1 cellular context compared by ENCODE assay signal in the genomic region with DNA sequence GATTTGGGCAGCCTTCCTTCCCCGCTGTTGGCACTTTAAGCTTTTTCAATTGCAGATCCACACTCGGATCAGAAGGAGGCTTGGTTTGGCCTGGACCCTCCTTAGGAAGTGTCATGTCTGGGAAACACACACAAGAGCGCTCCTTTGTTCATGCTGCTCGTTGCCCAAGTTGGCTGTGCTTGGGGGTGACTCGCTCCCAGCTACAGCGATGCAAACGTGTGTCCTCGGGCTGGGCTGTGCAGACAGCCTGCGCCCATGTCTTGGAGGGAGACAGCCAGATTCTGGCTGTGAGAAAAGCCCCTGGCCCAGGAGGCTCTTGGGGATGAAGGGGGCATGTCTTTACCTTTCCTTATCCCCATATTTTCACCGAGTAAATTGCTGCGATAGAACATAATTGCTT.
TF ChIP-seq lines count a peak whose summit lies in the region.

No MANE protein-coding gene starts in this region.

TF ChIP-seq in H1, 55 proteins besides CTCF, POLR2A, EP300 and RAD21 (continued from another document):
- TF ChIP-seq, protein P1, sequence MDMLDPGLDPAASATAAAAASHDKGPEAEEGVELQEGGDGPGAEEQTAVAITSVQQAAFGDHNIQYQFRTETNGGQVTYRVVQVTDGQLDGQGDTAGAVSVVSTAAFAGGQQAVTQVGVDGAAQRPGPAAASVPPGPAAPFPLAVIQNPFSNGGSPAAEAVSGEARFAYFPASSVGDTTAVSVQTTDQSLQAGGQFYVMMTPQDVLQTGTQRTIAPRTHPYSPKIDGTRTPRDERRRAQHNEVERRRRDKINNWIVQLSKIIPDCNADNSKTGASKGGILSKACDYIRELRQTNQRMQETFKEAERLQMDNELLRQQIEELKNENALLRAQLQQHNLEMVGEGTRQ (IDR thresholded peaks at IDR 0.05; ENCODE audit: low read length), result no peak
- no peak for TF ChIP-seq ZNF274 (IDR thresholded peaks at IDR 0.05; ENCODE audit: borderline replicate concordance, extremely low read depth, low read length)
- no peak for TF ChIP-seq KDM1A (IDR thresholded peaks at IDR 0.05; ENCODE audit: borderline replicate concordance, low read length)
- TF ChIP-seq CEBPB (IDR thresholded peaks at IDR 0.05; ENCODE audit: low read depth, low read length), result no peak
- TF ChIP-seq CREB1 (IDR thresholded peaks at IDR 0.05), result no peak
- TF ChIP-seq GTF2F1 (IDR thresholded peaks at IDR 0.05; ENCODE audit: borderline replicate concordance, low read depth, low read length), result no peak
- TF ChIP-seq TAF1 (IDR thresholded peaks at IDR 0.05; ENCODE audit: low read depth, low read length), result no peak
- no peak for TF ChIP-seq TEAD4 (IDR thresholded peaks at IDR 0.05; ENCODE audit: low read depth, low read length)
- TF ChIP-seq GABPA (IDR thresholded peaks at IDR 0.05; ENCODE audit: borderline replicate concordance, insufficient read depth, low read length), result no peak
- TF ChIP-seq POU5F1 (IDR thresholded peaks at IDR 0.05; ENCODE audit: low read depth, low read length), result no peak
